Comparison of ENCODE assay signal across 8 cellular contexts in genomic region chr2:127197475-127198385, GRCh38. TPM values are rescaled to one million over a fixed set of nuclear protein-coding genes. Genes with fewer than 3 reads are reported as not detected.
DNase-seq lines count a peak whose midpoint lies in the region; ATAC-seq and TF ChIP-seq lines count a peak whose summit lies in the region.

No MANE protein-coding gene starts in this region.

- H3K27me3 ChIP-seq in psoas muscle (ENCODE audit: insufficient read depth in 3 of 3, low read length in 2 of 3), result no peaks in the 10 kb centered on the region

- DNase-seq in AG08396 (ENCODE audit: low spot score) (peak; percentile 50), HUDEP-2 (lab: John Stamatoyannopoulos, UW; ENCODE audit: unreplicated experiment in 76 of 76) (peak in 50 of 76 experiments; percentile 1 to 71 (median 34)), OCI-M2 (lab: John Stamatoyannopoulos, UW; ENCODE audit: unreplicated experiment) (peak; percentile 14), fibroblast of pulmonary artery (ENCODE audit: low read depth) (peak; percentile 59), psoas muscle (peak; percentile 65 to 84)
- DNase-seq in activated T-cell treated with anti-CD3 and anti-CD28 coated beads, Interleukin-2, amount 50 U/mL, for 1 hour, result peak; percentile 58
- no peak for DNase-seq in NK-92 treated with Interleukin-12 subunit alpha and Interleukin-12 subunit beta, amount 100 ng/mL, for 24 hours (lab: John Stamatoyannopoulos, UW)

- intact Hi-C loops in psoas muscle (cut with DNase I), result loop anchor here in 1 of 2 donors (5.0 kb wide), 2 partner anchors 95 to 285 kb away; partner anchors contain the start of gene ERCC3

- peak; percentile 56 for TF ChIP-seq CTCF in fibroblast of pulmonary artery (IDR thresholded peaks at IDR 0.05; ENCODE audit: low read length, missing control alignments)
- peak; percentile 53 for TF ChIP-seq CTCF in psoas muscle (IDR thresholded peaks at IDR 0.05)

- no peaks in the 10 kb centered on the region for H3K9me3 ChIP-seq in psoas muscle

- H3K36me3 ChIP-seq in psoas muscle (ENCODE audit: insufficient read depth in 1 of 2, low read depth in 1 of 2), result no peaks in the 10 kb centered on the region

- no peak overlapping the region for H3K27ac ChIP-seq in psoas muscle

- peaks cover 12% of the 10 kb centered on the region for H3K4me1 ChIP-seq in psoas muscle

- no peak overlapping the region for H3K4me3 ChIP-seq in fibroblast of pulmonary artery (replicated peaks; ENCODE audit: low read depth, low read length)
- H3K4me3 ChIP-seq in psoas muscle, result no peak overlapping the region

- peak; percentile 61 for ATAC-seq in GM18907 (IDR thresholded peaks at IDR 0.05; ENCODE audit: unreplicated experiment)
- peak; percentile 73 to 84 (median 80) for ATAC-seq in psoas muscle

- 45 to 54% (median 45%) methylated on average over 19 of the region's 19 CpGs for whole genome bisulfite sequencing in psoas muscle, 3 donors

RNA-seq across cellular contexts. Expression of gene CYP27C1, which starts 22.4 kb away (rescaled TPM):
- total RNA-seq in psoas muscle, result under 1 TPM in 3 of 4 donors, not detected in 1; 0.10 to 0.21 (median 0.13) TPM
- under 1 TPM; 0.01 to 0.21 (median 0.03) TPM for polyA plus RNA-seq in psoas muscle
